1 cellular context compared by ENCODE assay signal in genomic region chr20:62831854-62832211, GRCh38.
TF ChIP-seq lines count a peak whose summit lies in the region.

No MANE protein-coding gene starts in this region.

TF ChIP-seq in WTC11, 78 proteins besides CTCF, POLR2A, EP300 and RAD21:
- TF ChIP-seq, protein P1, sequence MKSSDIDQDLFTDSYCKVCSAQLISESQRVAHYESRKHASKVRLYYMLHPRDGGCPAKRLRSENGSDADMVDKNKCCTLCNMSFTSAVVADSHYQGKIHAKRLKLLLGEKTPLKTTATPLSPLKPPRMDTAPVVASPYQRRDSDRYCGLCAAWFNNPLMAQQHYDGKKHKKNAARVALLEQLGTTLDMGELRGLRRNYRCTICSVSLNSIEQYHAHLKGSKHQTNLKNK (CRISPR knock-in tag; IDR thresholded peaks at IDR 0.05) = no peak
- TF ChIP-seq ZNF219 (CRISPR knock-in tag; IDR thresholded peaks at IDR 0.05; ENCODE audit: borderline replicate concordance) (no peak), RELA (CRISPR knock-in tag; IDR thresholded peaks at IDR 0.05; ENCODE audit: borderline replicate concordance) (no peak), PREB (CRISPR knock-in tag; IDR thresholded peaks at IDR 0.05; ENCODE audit: borderline replicate concordance) (no peak), ZNF138 (CRISPR knock-in tag; conservative IDR thresholded peaks at IDR 0.05) (no peak), FOXP1 (CRISPR knock-in tag; IDR thresholded peaks at IDR 0.05; ENCODE audit: borderline replicate concordance) (no peak), NFE2L1 (CRISPR knock-in tag; IDR thresholded peaks at IDR 0.05) (no peak), AR (CRISPR knock-in tag; IDR thresholded peaks at IDR 0.05) (no peak), FOXK1 (CRISPR knock-in tag; IDR thresholded peaks at IDR 0.05) (no peak), MYBL2 (CRISPR knock-in tag; IDR thresholded peaks at IDR 0.05) (no peak), ZNF121 (CRISPR knock-in tag; IDR thresholded peaks at IDR 0.05) (no peak), SMAD4 (CRISPR knock-in tag; IDR thresholded peaks at IDR 0.05) (no peak), CREB1 (CRISPR knock-in tag; IDR thresholded peaks at IDR 0.05) (no peak), NFYB (CRISPR knock-in tag; conservative IDR thresholded peaks at IDR 0.05; ENCODE audit: low read depth) (no peak)
- TF ChIP-seq, protein P2, sequence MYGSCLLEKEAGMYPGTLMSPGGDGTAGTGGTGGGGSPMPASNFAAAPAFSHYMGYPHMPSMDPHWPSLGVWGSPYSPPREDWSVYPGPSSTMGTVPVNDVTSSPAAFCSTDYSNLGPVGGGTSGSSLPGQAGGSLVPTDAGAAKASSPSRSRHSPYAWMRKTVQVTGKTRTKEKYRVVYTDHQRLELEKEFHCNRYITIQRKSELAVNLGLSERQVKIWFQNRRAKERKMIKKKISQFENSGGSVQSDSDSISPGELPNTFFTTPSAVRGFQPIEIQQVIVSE (CRISPR knock-in tag; IDR thresholded peaks at IDR 0.05; ENCODE audit: borderline replicate concordance) = no peak
- TF ChIP-seq, protein P3, sequence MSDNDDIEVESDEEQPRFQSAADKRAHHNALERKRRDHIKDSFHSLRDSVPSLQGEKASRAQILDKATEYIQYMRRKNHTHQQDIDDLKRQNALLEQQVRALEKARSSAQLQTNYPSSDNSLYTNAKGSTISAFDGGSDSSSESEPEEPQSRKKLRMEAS (CRISPR knock-in tag; IDR thresholded peaks at IDR 0.05) = no peak
